Comparison of ENCODE assay signal across 12 cellular contexts in genomic region chr15:45314960-45315359, GRCh38.
DNase-seq lines count a peak whose midpoint lies in the region; ATAC-seq and TF ChIP-seq lines count a peak whose summit lies in the region.
"Had no signal": no experiment of that assay in that cellular context is flagged by ENCODE, and none has a peak within 500 bp of the region (broad histone marks: within the 10 kb centered on the region; RNA-seq: fewer than 3 reads in every experiment).

No MANE protein-coding gene starts in this region.

- no peaks in the 10 kb centered on the region for H3K36me3 ChIP-seq in PC-9 (ENCODE audit: low read depth)
- H3K36me3 ChIP-seq: breast epithelium had no signal

- H3K9me2 ChIP-seq in PC-9 (ENCODE audit: insufficient read depth) = no peaks in the 10 kb centered on the region

- no peaks in the 10 kb centered on the region for H4K20me1 ChIP-seq in PC-9 (ENCODE audit: insufficient read depth)

- H3K27ac ChIP-seq in PC-9 = no peak overlapping the region
- H3K27ac ChIP-seq: breast epithelium, KMS-11 had no signal

- H3K4me3 Mint-ChIP-seq in activated CD4-positive, alpha-beta T cell treated with anti-CD3 and anti-CD28 coated beads for 36 hours = no peak overlapping the region
- H3K4me3 Mint-ChIP-seq in progenitor cell of endocrine pancreas (ENCODE audit: low read depth) = no peak overlapping the region
- H3K4me3 Mint-ChIP-seq: naive thymus-derived CD4-positive, alpha-beta T cell had no signal

- POLR2A ChIA-PET in activated CD4-positive, alpha-beta T cell treated with anti-CD3 and anti-CD28 coated beads for 36 hours (lab: Charles Lee) = no interaction called here
- POLR2A ChIA-PET in PC-9 (lab: Charles Lee; ENCODE audit: unreplicated experiment) = no interaction called here

- no peaks in the 10 kb centered on the region for H3F3A ChIP-seq in PC-9 (ENCODE audit: insufficient read depth, low read depth)

- no peak for ATAC-seq in activated CD4-positive, alpha-beta T cell treated with anti-CD3 and anti-CD28 coated beads for 36 hours
- no peak for ATAC-seq in sciatic nerve
- ATAC-seq: naive thymus-derived CD4-positive, alpha-beta T cell had no signal

- H3K4me3 ChIP-seq in PC-9 (no peak overlapping the region), fibroblast of the aortic adventitia (ENCODE audit: low read depth, low read length) (no peak overlapping the region)
- H3K4me3 ChIP-seq: breast epithelium had no signal

- no peaks in the 10 kb centered on the region for H3K4me1 Mint-ChIP-seq in activated CD4-positive, alpha-beta T cell treated with anti-CD3 and anti-CD28 coated beads for 36 hours
- peaks cover 10% of the 10 kb centered on the region for H3K4me1 Mint-ChIP-seq in progenitor cell of endocrine pancreas (ENCODE audit: low read depth)
- H3K4me1 Mint-ChIP-seq: naive thymus-derived CD4-positive, alpha-beta T cell had no signal

- H3K4me2 ChIP-seq in PC-9 = no peak overlapping the region
- H3K4me2 ChIP-seq: KMS-11 had no signal

- TF ChIP-seq CTCF in PC-9 (conservative IDR thresholded peaks at IDR 0.05) (peak; percentile 25; the same call in 1 of the 2 replicates), fibroblast of the aortic adventitia (IDR thresholded peaks at IDR 0.05; ENCODE audit: insufficient read depth, low read length) (peak; percentile 22), progenitor cell of endocrine pancreas (IDR thresholded peaks at IDR 0.05; ENCODE audit: unreplicated experiment) (peak; percentile 40), GM13976 (IDR thresholded peaks at IDR 0.05; ENCODE audit: borderline replicate concordance, control extremely low read depth, extremely low read depth, insufficient read depth, missing control alignments) (no peak)

- CTCF ChIA-PET in activated CD4-positive, alpha-beta T cell treated with anti-CD3 and anti-CD28 coated beads for 36 hours (lab: Charles Lee) = interaction anchor here (0.6 to 1.3 kb wide), 3 partner anchors 10 to 272 kb away, joined by 3 to 5 read pairs (median 3); no protein-coding TSS in a partner anchor
- CTCF ChIA-PET in PC-9 (lab: Charles Lee) = interaction anchor here (0.6 to 1.2 kb wide), 2 partner anchors 87 to 103 kb away, joined by 3 to 6 read pairs; a partner anchor contains a TSS

- H3K27me3 ChIP-seq in PC-9 (ENCODE audit: insufficient read depth, low read depth) = no peaks in the 10 kb centered on the region
- H3K27me3 ChIP-seq: breast epithelium had no signal

- in situ Hi-C loops in GM13976 (cut with MboI; ENCODE audit: low sequenced_read_pairs, unreplicated experiment) = no loop called here

- DNase-seq in activated CD4-positive, alpha-beta T cell treated with anti-CD3 and anti-CD28 coated beads for 36 hours = peak; percentile 6
- DNase-seq in activated CD4-positive, alpha-beta T cell treated with anti-CD3 and anti-CD28 coated beads for 4 hours = no peak
- DNase-seq in PC-9 (peak in 1 of 2 experiments; percentile 27), fibroblast of the aortic adventitia (ENCODE audit: low read depth) (peak; percentile 47), progenitor cell of endocrine pancreas (ENCODE audit: low spot score, unreplicated experiment) (no peak), sciatic nerve (ENCODE audit: low spot score) (no peak), GM13976 (ENCODE audit: low spot score) (no peak), DMS 273 (lab: John Stamatoyannopoulos, UW; ENCODE audit: unreplicated experiment) (no peak)
- DNase-seq: activated CD8-positive, alpha-beta memory T cell treated with anti-CD3 and anti-CD28 coated beads, Interleukin-2, amount 50 U/mL, for 48 hours; naive thymus-derived CD4-positive, alpha-beta T cell had no signal

- intact Hi-C loops in activated CD4-positive, alpha-beta T cell treated with anti-CD3 and anti-CD28 coated beads for 36 hours (cut with DNase I, micrococcal nuclease) = no loop called here
- intact Hi-C loops in PC-9 (cut with micrococcal nuclease; ENCODE audit: unreplicated experiment) = no loop called here
- intact Hi-C loops in sciatic nerve (cut with DNase I) = no loop called here

- H3K79me2 ChIP-seq in PC-9 (ENCODE audit: low read depth) = no peaks in the 10 kb centered on the region

- peaks cover 12% of the 10 kb centered on the region for H3K27me3 Mint-ChIP-seq in activated CD4-positive, alpha-beta T cell treated with anti-CD3 and anti-CD28 coated beads for 36 hours
- H3K27me3 Mint-ChIP-seq in progenitor cell of endocrine pancreas = no peaks in the 10 kb centered on the region

- no peaks in the 10 kb centered on the region for H3K36me3 Mint-ChIP-seq in activated CD4-positive, alpha-beta T cell treated with anti-CD3 and anti-CD28 coated beads for 36 hours (ENCODE audit: low read depth)
- no peaks in the 10 kb centered on the region for H3K36me3 Mint-ChIP-seq in progenitor cell of endocrine pancreas (ENCODE audit: insufficient read depth)

- no peaks in the 10 kb centered on the region for H3K9me3 ChIP-seq in PC-9 (ENCODE audit: insufficient read depth, low read depth)
- H3K9me3 ChIP-seq: breast epithelium had no signal

- no peaks in the 10 kb centered on the region for H3K9me3 Mint-ChIP-seq in activated CD4-positive, alpha-beta T cell treated with anti-CD3 and anti-CD28 coated beads for 36 hours (ENCODE audit: low read depth)
- H3K9me3 Mint-ChIP-seq in progenitor cell of endocrine pancreas (ENCODE audit: low read depth) = peaks cover 9% of the 10 kb centered on the region

- H3K27ac Mint-ChIP-seq in activated CD4-positive, alpha-beta T cell treated with anti-CD3 and anti-CD28 coated beads for 36 hours = no peak overlapping the region
- no peak overlapping the region for H3K27ac Mint-ChIP-seq in progenitor cell of endocrine pancreas
- H3K27ac Mint-ChIP-seq: naive thymus-derived CD4-positive, alpha-beta T cell had no signal

- H3K4me1 ChIP-seq in PC-9 (replicated peaks; ENCODE audit: insufficient read depth) = no peaks in the 10 kb centered on the region
- H3K4me1 ChIP-seq: breast epithelium had no signal

- H2AFZ ChIP-seq in PC-9 = no peak overlapping the region

- BruUV-seq in PC-9 (replicated peaks; lab: Mats Ljungman, UMichigan) = no TSS peak

Comparison
In these comparisons a context has a peak if more than half of its experiments do, and no peak if none do; other contexts are left out.
1. DNase-seq: peak in activated CD4-positive, alpha-beta T cell treated with anti-CD3 and anti-CD28 coated beads for 36 hours (single experiment) and fibroblast of the aortic adventitia (single experiment); none in activated CD4-positive, alpha-beta T cell treated with anti-CD3 and anti-CD28 coated beads for 4 hours (0 of 2), progenitor cell of endocrine pancreas (single experiment), sciatic nerve (single experiment), GM13976 (single experiment) and DMS 273 (single experiment).